In genomic region chr7:131948434-131949053, GRCh38 we compare ENCODE assay signal across 15 cellular contexts.
DNase-seq lines count a peak whose midpoint lies in the region; TF ChIP-seq lines count a peak whose summit lies in the region.
"Had no signal": no experiment of that assay in that cellular context is flagged by ENCODE, and none has a peak within 500 bp of the region (broad histone marks: within the 10 kb centered on the region; RNA-seq: fewer than 3 reads in every experiment).

No MANE protein-coding gene starts in this region.

- CTCF ChIA-PET in GM10248 (lab: Yijun Ruan, JAX) = interaction anchor here (1.4 kb wide), 1 partner anchor 14 kb away, joined by 3 read pairs; no protein-coding TSS in a partner anchor

- H3K27me3 Mint-ChIP-seq in nephron progenitor cell (ENCODE audit: low read depth, poor library complexity) = peaks cover 81% of the 10 kb centered on the region

- POLR2A ChIA-PET in GM10248 (lab: Yijun Ruan, JAX) = no interaction called here

- H3K9me3 Mint-ChIP-seq in nephron progenitor cell = peaks cover 4% of the 10 kb centered on the region
- H3K9me3 Mint-ChIP-seq: immature natural killer cell; natural killer cell treated with Interleukin-12 subunit alpha and Interleukin-12 subunit beta and Interleukin-15 and Interleukin-18, amount 100 ng/mL, for 72 hours had no signal

- no peak overlapping the region for H3K4me2 ChIP-seq in fibroblast of lung (ENCODE audit: extremely low read depth, insufficient read depth, low read length)
- H3K4me2 ChIP-seq: BLaER1 treated with 17β-estradiol and CSF1 and Interleukin-3, amounts not matched to agents 10 nM and 100 nM had no signal

- H3K9me3 ChIP-seq in fibroblast of lung (ENCODE audit: control insufficient read depth, insufficient read depth, low read depth, low read length) (no peaks in the 10 kb centered on the region), esophagus squamous epithelium (no peaks in the 10 kb centered on the region)

- peaks cover 37% of the 10 kb centered on the region for H3K4me1 Mint-ChIP-seq in nephron progenitor cell
- H3K4me1 Mint-ChIP-seq: immature natural killer cell had no signal

- in situ Hi-C loops in Caki2 (cut with HindIII; ENCODE audit: low pct_unique_long_range_greater_than_20kb, low sequenced_read_pairs) = no loop called here

- 36 to 38% methylated on average over 5 to 6 of the region's 6 CpGs for WGBS in esophagus squamous epithelium, 2 donors

- H3K36me3 ChIP-seq in fibroblast of lung (ENCODE audit: control insufficient read depth, insufficient read depth, low read length) = no peaks in the 10 kb centered on the region
- H3K36me3 ChIP-seq in esophagus squamous epithelium = no peaks in the 10 kb centered on the region
- H3K36me3 ChIP-seq: BLaER1 treated with 17β-estradiol and CSF1 and Interleukin-3, amounts not matched to agents 10 nM and 100 nM; spleen had no signal

- H3K27me3 ChIP-seq in fibroblast of lung (ENCODE audit: control insufficient read depth, insufficient read depth, low read length) = peaks cover 3% of the 10 kb centered on the region
- H3K27me3 ChIP-seq in esophagus squamous epithelium = peaks cover 0 to 35% (median 1%) of the 10 kb centered on the region in 4 donors

- peak; percentile 49 for DNase-seq in Caki2 (ENCODE audit: low read depth)
- peak; percentile 95 to 99 for DNase-seq in NCI-H524 (lab: John Stamatoyannopoulos, UW)
- peak; percentile 9 to 54 for DNase-seq in fibroblast of lung (ENCODE audit: low read depth in 2 of 2)
- DNase-seq in nephron progenitor cell = no peak
- DNase-seq in NCI-H146 (lab: John Stamatoyannopoulos, UW) = no peak
- no peak for DNase-seq in GM10248 (ENCODE audit: extremely low spot score)
- DNase-seq in esophagus squamous epithelium (lab: John Stamatoyannopoulos, UW) = no peak
- no peak for DNase-seq in NCI-H2196 (lab: John Stamatoyannopoulos, UW; ENCODE audit: unreplicated experiment)
- DNase-seq: activated CD8-positive, alpha-beta memory T cell treated with anti-CD3 and anti-CD28 coated beads, Interleukin-2, amount 50 U/mL, for 48 hours; immature natural killer cell; NCI-H446; SIG-M5; spleen had no signal

- TF ChIP-seq POLR2A in esophagus squamous epithelium (IDR thresholded peaks at IDR 0.05) = no peak

- H3K4me1 ChIP-seq in fibroblast of lung (ENCODE audit: control insufficient read depth, extremely low read depth, insufficient read depth, low read length) (no peaks in the 10 kb centered on the region), esophagus squamous epithelium (peaks cover 0 to 24% (median 9%) of the 10 kb centered on the region in 3 donors)

- H3K79me2 ChIP-seq in fibroblast of lung (ENCODE audit: control insufficient read depth, insufficient read depth, low read length) = no peaks in the 10 kb centered on the region

- intact Hi-C loops in esophagus squamous epithelium (cut with DNase I) = no loop called here

- TF ChIP-seq CTCF in fibroblast of lung (conservative IDR thresholded peaks at IDR 0.05 in 1 of 2, IDR thresholded peaks at IDR 0.05 in 1 of 2; ENCODE audit: low read depth in 1 of 2, low read length in 2 of 2) = no peak
- TF ChIP-seq CTCF in nephron progenitor cell (IDR thresholded peaks at IDR 0.05) = no peak
- no peak for TF ChIP-seq CTCF in GM10248 (IDR thresholded peaks at IDR 0.05; ENCODE audit: control extremely low read depth, extremely low read depth, low read depth, missing control alignments)
- TF ChIP-seq CTCF in esophagus squamous epithelium (IDR thresholded peaks at IDR 0.05) = no peak

- H3K36me3 Mint-ChIP-seq in nephron progenitor cell (ENCODE audit: low read depth) = no peaks in the 10 kb centered on the region
- H3K36me3 Mint-ChIP-seq: immature natural killer cell; natural killer cell treated with Interleukin-12 subunit alpha and Interleukin-12 subunit beta and Interleukin-15 and Interleukin-18, amount 100 ng/mL, for 72 hours had no signal

- H3K27ac ChIP-seq in fibroblast of lung (ENCODE audit: insufficient read depth, low read length) (no peak overlapping the region), esophagus squamous epithelium (peak overlapping the region in 1 of 4 donors; percentile 81)
- H3K27ac ChIP-seq: BLaER1 treated with 17β-estradiol and CSF1 and Interleukin-3, amounts not matched to agents 10 nM and 100 nM; spleen had no signal

- H3K4me3 Mint-ChIP-seq in nephron progenitor cell = no peak overlapping the region
- H3K4me3 Mint-ChIP-seq: immature natural killer cell; natural killer cell treated with Interleukin-12 subunit alpha and Interleukin-12 subunit beta and Interleukin-15 and Interleukin-18, amount 100 ng/mL, for 72 hours had no signal

- H3K27ac Mint-ChIP-seq in nephron progenitor cell = peak overlapping the region; percentile 78
- H3K27ac Mint-ChIP-seq: immature natural killer cell; natural killer cell treated with Interleukin-12 subunit alpha and Interleukin-12 subunit beta and Interleukin-15 and Interleukin-18, amount 100 ng/mL, for 72 hours had no signal

- H3K4me3 ChIP-seq in fibroblast of lung (replicated peaks in 1 of 4; ENCODE audit: control extremely low read depth in 1 of 4, insufficient read depth in 1 of 4, low read depth in 3 of 4, low read length in 4 of 4) = no peak overlapping the region
- no peak overlapping the region for H3K4me3 ChIP-seq in esophagus squamous epithelium
- H3K4me3 ChIP-seq: BLaER1 treated with 17β-estradiol and CSF1 and Interleukin-3, amounts not matched to agents 10 nM and 100 nM; spleen had no signal

- H4K20me1 ChIP-seq in fibroblast of lung (ENCODE audit: control insufficient read depth, extremely low read depth, insufficient read depth, low read length) = peaks cover 1% of the 10 kb centered on the region
- H4K20me1 ChIP-seq: BLaER1 treated with 17β-estradiol and CSF1 and Interleukin-3, amounts not matched to agents 10 nM and 100 nM had no signal

- no peak overlapping the region for H2AFZ ChIP-seq in fibroblast of lung (ENCODE audit: low read length)

- no peak overlapping the region for H3K9ac ChIP-seq in fibroblast of lung (ENCODE audit: insufficient read depth, low read length)
- H3K9ac ChIP-seq: BLaER1 treated with 17β-estradiol and CSF1 and Interleukin-3, amounts not matched to agents 10 nM and 100 nM had no signal

Comparison
In these comparisons a context has a peak if more than half of its experiments do, and no peak if none do; other contexts are left out.
1. DNase-seq: peak in Caki2 (single experiment), NCI-H524 (2 of 2) and fibroblast of lung (2 of 2); none in nephron progenitor cell (single experiment), NCI-H146 (single experiment), GM10248 (single experiment), esophagus squamous epithelium (single experiment) and NCI-H2196 (single experiment).